Comparison of ENCODE assay signal across 1 cellular context in genomic region chr3:154178172-154178571, GRCh38.
TF ChIP-seq lines count a peak whose summit lies in the region.

No MANE protein-coding gene starts in this region.

TF ChIP-seq in GM23338, 12 proteins besides CTCF, POLR2A, EP300 and RAD21 (continued from another document):
- TF ChIP-seq, protein P1, sequence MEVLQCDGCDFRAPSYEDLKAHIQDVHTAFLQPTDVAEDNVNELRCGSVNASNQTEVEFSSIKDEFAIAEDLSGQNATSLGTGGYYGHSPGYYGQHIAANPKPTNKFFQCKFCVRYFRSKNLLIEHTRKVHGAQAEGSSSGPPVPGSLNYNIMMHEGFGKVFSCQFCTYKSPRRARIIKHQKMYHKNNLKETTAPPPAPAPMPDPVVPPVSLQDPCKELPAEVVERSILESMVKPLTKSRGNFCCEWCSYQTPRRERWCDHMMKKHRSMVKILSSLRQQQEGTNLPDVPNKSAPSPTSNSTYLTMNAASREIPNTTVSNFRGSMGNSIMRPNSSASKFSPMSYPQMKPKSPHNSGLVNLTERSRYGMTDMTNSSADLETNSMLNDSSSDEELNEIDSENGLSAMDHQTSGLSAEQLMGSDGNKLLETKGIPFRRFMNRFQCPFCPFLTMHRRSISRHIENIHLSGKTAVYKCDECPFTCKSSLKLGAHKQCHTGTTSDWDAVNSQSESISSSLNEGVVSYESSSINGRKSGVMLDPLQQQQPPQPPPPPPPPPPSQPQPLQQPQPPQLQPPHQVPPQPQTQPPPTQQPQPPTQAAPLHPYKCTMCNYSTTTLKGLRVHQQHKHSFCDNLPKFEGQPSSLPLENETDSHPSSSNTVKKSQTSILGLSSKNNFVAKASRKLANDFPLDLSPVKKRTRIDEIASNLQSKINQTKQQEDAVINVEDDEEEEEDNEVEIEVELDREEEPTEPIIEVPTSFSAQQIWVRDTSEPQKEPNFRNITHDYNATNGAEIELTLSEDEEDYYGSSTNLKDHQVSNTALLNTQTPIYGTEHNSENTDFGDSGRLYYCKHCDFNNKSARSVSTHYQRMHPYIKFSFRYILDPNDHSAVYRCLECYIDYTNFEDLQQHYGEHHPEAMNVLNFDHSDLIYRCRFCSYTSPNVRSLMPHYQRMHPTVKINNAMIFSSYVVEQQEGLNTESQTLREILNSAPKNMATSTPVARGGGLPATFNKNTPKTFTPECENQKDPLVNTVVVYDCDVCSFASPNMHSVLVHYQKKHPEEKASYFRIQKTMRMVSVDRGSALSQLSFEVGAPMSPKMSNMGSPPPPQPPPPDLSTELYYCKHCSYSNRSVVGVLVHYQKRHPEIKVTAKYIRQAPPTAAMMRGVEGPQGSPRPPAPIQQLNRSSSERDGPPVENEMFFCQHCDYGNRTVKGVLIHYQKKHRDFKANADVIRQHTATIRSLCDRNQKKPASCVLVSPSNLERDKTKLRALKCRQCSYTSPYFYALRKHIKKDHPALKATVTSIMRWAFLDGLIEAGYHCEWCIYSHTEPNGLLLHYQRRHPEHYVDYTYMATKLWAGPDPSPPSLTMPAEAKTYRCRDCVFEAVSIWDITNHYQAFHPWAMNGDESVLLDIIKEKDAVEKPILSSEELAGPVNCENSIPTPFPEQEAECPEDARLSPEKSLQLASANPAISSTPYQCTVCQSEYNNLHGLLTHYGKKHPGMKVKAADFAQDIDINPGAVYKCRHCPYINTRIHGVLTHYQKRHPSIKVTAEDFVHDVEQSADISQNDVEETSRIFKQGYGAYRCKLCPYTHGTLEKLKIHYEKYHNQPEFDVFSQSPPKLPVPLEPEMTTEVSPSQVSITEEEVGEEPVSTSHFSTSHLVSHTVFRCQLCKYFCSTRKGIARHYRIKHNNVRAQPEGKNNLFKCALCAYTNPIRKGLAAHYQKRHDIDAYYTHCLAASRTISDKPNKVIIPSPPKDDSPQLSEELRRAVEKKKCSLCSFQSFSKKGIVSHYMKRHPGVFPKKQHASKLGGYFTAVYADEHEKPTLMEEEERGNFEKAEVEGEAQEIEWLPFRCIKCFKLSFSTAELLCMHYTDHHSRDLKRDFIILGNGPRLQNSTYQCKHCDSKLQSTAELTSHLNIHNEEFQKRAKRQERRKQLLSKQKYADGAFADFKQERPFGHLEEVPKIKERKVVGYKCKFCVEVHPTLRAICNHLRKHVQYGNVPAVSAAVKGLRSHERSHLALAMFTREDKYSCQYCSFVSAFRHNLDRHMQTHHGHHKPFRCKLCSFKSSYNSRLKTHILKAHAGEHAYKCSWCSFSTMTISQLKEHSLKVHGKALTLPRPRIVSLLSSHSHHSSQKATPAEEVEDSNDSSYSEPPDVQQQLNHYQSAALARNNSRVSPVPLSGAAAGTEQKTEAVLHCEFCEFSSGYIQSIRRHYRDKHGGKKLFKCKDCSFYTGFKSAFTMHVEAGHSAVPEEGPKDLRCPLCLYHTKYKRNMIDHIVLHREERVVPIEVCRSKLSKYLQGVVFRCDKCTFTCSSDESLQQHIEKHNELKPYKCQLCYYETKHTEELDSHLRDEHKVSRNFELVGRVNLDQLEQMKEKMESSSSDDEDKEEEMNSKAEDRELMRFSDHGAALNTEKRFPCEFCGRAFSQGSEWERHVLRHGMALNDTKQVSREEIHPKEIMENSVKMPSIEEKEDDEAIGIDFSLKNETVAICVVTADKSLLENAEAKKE (CRISPR knock-in tag; IDR thresholded peaks at IDR 0.05) = no peak
- no peak for TF ChIP-seq NANOG (IDR thresholded peaks at IDR 0.05; ENCODE audit: borderline replicate concordance)
